ENCODE assay signal across 23 cellular contexts in genomic region chr10:106857728-106858127, GRCh38.
"Had no signal": no experiment of that assay in that cellular context is flagged by ENCODE, and none has a peak within 500 bp of the region (broad histone marks: within the 10 kb centered on the region; RNA-seq: fewer than 3 reads in every experiment).

No MANE protein-coding gene starts in this region.

- H3K4me3 ChIP-seq: colonic mucosa, coronary artery, esophagus muscularis mucosa, esophagus squamous epithelium, gastrocnemius medialis, gastroesophageal sphincter, heart left ventricle, heart right ventricle had no signal

- H3K27ac Mint-ChIP-seq: effector memory CD8-positive, alpha-beta T cell; endodermal cell had no signal

- DNase-seq: colonic mucosa; cortex of kidney; dermis blood vessel endothelial cell; dorsolateral prefrontal cortex; effector CD4-positive, alpha-beta T cell; effector CD8-positive, alpha-beta T cell; effector memory CD4-positive, alpha-beta T cell; effector memory CD8-positive, alpha-beta T cell; endodermal cell; erythroblast; esophagus squamous epithelium; foreskin fibroblast; foreskin keratinocyte; foreskin melanocyte; gastrocnemius medialis; glutamatergic neuron; heart left ventricle; heart right ventricle had no signal

- H3K36me3 ChIP-seq: colonic mucosa, esophagus muscularis mucosa, esophagus squamous epithelium, gastrocnemius medialis, gastroesophageal sphincter, heart left ventricle, heart right ventricle had no signal

- H3K27ac ChIP-seq: colonic mucosa, coronary artery, dorsolateral prefrontal cortex, epithelial cell of prostate, esophagus muscularis mucosa, esophagus squamous epithelium, foreskin keratinocyte, gastrocnemius medialis, gastroesophageal sphincter, heart left ventricle, heart right ventricle had no signal

- H3K4me1 ChIP-seq: colonic mucosa, esophagus muscularis mucosa, esophagus squamous epithelium, foreskin keratinocyte, gastrocnemius medialis, gastroesophageal sphincter, heart left ventricle, heart right ventricle had no signal

- ATAC-seq: effector memory CD8-positive, alpha-beta T cell; esophagus mucosa; foreskin keratinocyte; gastrocnemius medialis; gastroesophageal sphincter; heart left ventricle; heart right ventricle had no signal

- H3K27me3 ChIP-seq: colonic mucosa, dorsolateral prefrontal cortex, esophagus muscularis mucosa, esophagus squamous epithelium, foreskin keratinocyte, gastrocnemius medialis, gastroesophageal sphincter, heart left ventricle, heart right ventricle had no signal

- H3K9me3 ChIP-seq: colonic mucosa, gastrocnemius medialis had no signal
